Comparison of ENCODE assay signal across 20 cellular contexts in genomic region chr6:140355476-140355875, GRCh38.
DNase-seq lines count a peak whose midpoint lies in the region; ATAC-seq, FAIRE-seq and TF ChIP-seq lines count a peak whose summit lies in the region.
"Had no signal": no experiment of that assay in that cellular context is flagged by ENCODE, and none has a peak within 500 bp of the region (broad histone marks: within the 10 kb centered on the region; RNA-seq: fewer than 3 reads in every experiment).

No MANE protein-coding gene starts in this region.

- no peak overlapping the region for H2AFZ ChIP-seq in IMR-90 (replicated peaks; ENCODE audit: low read length, poor library complexity)
- H2AFZ ChIP-seq in astrocyte (ENCODE audit: low read depth, low read length): no peak overlapping the region

- H4K20me1 ChIP-seq in IMR-90 (ENCODE audit: insufficient read depth, low read length) (no peaks in the 10 kb centered on the region), astrocyte (ENCODE audit: insufficient read depth, low read length) (no peaks in the 10 kb centered on the region)

- no peaks in the 10 kb centered on the region for H3K27me3 Mint-ChIP-seq in astrocyte (ENCODE audit: low read depth, unreplicated experiment)
- H3K27me3 Mint-ChIP-seq in stimulated activated naive CD8-positive, alpha-beta T cell treated with anti-CD3 and anti-CD28 coated beads, Interleukin-15, amount 100 ng/mL, for 72 hours: no peaks in the 10 kb centered on the region

- WGBS in IMR-90 (ENCODE audit: extremely low coverage in 2 of 2, insufficient read length in 1 of 2), 2 experiments: no CpG with 5 or more reads among the region's 1 CpG
- WGBS in mesendoderm (ENCODE audit: extremely low coverage, insufficient coverage, low lambda C conversion rate): no CpG with 5 or more reads among the region's 1 CpG

- H3K14ac ChIP-seq in IMR-90 (replicated peaks; ENCODE audit: low read depth, low read length): no peak overlapping the region

- peak overlapping the region in 1 of 2 experiments; percentile 13; a peak in 1 of 4 replicates for H4K8ac ChIP-seq in IMR-90 (ENCODE audit: low read depth in 2 of 2, low read length in 2 of 2)
- no peak overlapping the region for H4K8ac ChIP-seq in mesendoderm (ENCODE audit: low read depth, low read length)

- H3K18ac ChIP-seq in IMR-90 (ENCODE audit: low read depth, low read length) (peak overlapping the region; percentile 47; the same call in 1 of the 2 replicates), mesendoderm (ENCODE audit: low read length) (no peak overlapping the region)

- no peak overlapping the region for H3K4me3 Mint-ChIP-seq in astrocyte (ENCODE audit: unreplicated experiment)
- no peak overlapping the region for H3K4me3 Mint-ChIP-seq in stimulated activated naive CD8-positive, alpha-beta T cell treated with anti-CD3 and anti-CD28 coated beads, Interleukin-15, amount 100 ng/mL, for 72 hours
- H3K4me3 Mint-ChIP-seq: CD4-positive, alpha-beta T cell had no signal

- H3K4me3 ChIP-seq in IMR-90 (ENCODE audit: insufficient read depth, low read depth, low read length) (no peak overlapping the region), astrocyte (ENCODE audit: insufficient read depth, low read depth, low read length) (no peak overlapping the region), fibroblast of villous mesenchyme (ENCODE audit: low read depth, low read length) (no peak overlapping the region), dorsolateral prefrontal cortex (no peak overlapping the region), mesendoderm (ENCODE audit: low read length) (no peak overlapping the region)
- H3K4me3 ChIP-seq: HAP-1 had no signal

- no peaks in the 10 kb centered on the region for H3K79me1 ChIP-seq in IMR-90 (ENCODE audit: low read depth in 1 of 2, low read length in 2 of 2)
- no peaks in the 10 kb centered on the region for H3K79me1 ChIP-seq in mesendoderm (ENCODE audit: low read length)

- in situ Hi-C loops in IMR-90 (cut with MboI; ENCODE audit: low sequenced_read_pairs): no loop called here

- H4K5ac ChIP-seq in IMR-90 (ENCODE audit: low read depth, low read length) (peak overlapping the region; percentile 48; the same call in 1 of the 2 replicates), mesendoderm (ENCODE audit: low read length) (no peak overlapping the region)

- DNase-seq in IMR-90 (peak; percentile 55), astrocyte (ENCODE audit: low read depth) (no peak), fibroblast of villous mesenchyme (ENCODE audit: low read depth) (peak; percentile 29), DMS 273 (lab: John Stamatoyannopoulos, UW; ENCODE audit: unreplicated experiment) (no peak), dorsolateral prefrontal cortex (no peak), mesendoderm (no peak)
- no peak for DNase-seq in stimulated activated naive CD8-positive, alpha-beta T cell treated with anti-CD3 and anti-CD28 coated beads, Interleukin-15, amount 100 ng/mL, for 72 hours
- DNase-seq: ACHN; AML-193; Caco-2; CD4-positive, alpha-beta T cell; DMS153; DMS79; GDM1; GOT3 had no signal

- H3K27me3 ChIP-seq in IMR-90 (ENCODE audit: control insufficient read depth, insufficient read depth, low read length) (no peaks in the 10 kb centered on the region), astrocyte (ENCODE audit: insufficient read depth, low read length) (no peaks in the 10 kb centered on the region), dorsolateral prefrontal cortex (no peaks in the 10 kb centered on the region), mesendoderm (ENCODE audit: insufficient read depth, low read length, poor library complexity) (no peaks in the 10 kb centered on the region)

- H3K56ac ChIP-seq in IMR-90 (ENCODE audit: extremely low read depth, insufficient read depth, low read length) (no peak overlapping the region), mesendoderm (ENCODE audit: low read length) (no peak overlapping the region)

- no peak for TF ChIP-seq POLR2A in IMR-90 (IDR thresholded peaks at IDR 0.05; ENCODE audit: low read depth, low read length)

- CTCF ChIA-PET in IMR-90 (lab: Yijun Ruan, JAX): no interaction called here

- H3K9me3 ChIP-seq in IMR-90 (ENCODE audit: control insufficient read depth, insufficient read depth, low read length): no peaks in the 10 kb centered on the region
- H3K9me3 ChIP-seq in astrocyte (ENCODE audit: insufficient read depth, low read depth, low read length): peaks cover 4% of the 10 kb centered on the region
- H3K9me3 ChIP-seq: Caco-2, HAP-1 had no signal

- H3K27ac ChIP-seq in IMR-90 (ENCODE audit: insufficient read depth, low read length): no peak overlapping the region
- no peak overlapping the region for H3K27ac ChIP-seq in astrocyte (ENCODE audit: low read depth, low read length)
- H3K27ac ChIP-seq in dorsolateral prefrontal cortex: no peak overlapping the region
- H3K27ac ChIP-seq in mesendoderm (ENCODE audit: low read depth, low read length): no peak overlapping the region
- H3K27ac ChIP-seq: C4-2B had no signal

- no peak overlapping the region for H2BK20ac ChIP-seq in IMR-90 (ENCODE audit: low read depth, low read length)

- H2BK120ac ChIP-seq in IMR-90 (ENCODE audit: low read depth, low read length) (no peak overlapping the region), mesendoderm (ENCODE audit: low read depth, low read length) (no peak overlapping the region)

- BruUV-seq in IMR-90 (replicated peaks; lab: Mats Ljungman, UMichigan): no TSS peak

- TF ChIP-seq RAD21 in IMR-90 (IDR thresholded peaks at IDR 0.05; ENCODE audit: low read length): no peak

- dilution Hi-C loops in IMR-90 (cut with HindIII; ENCODE audit: low sequenced_read_pairs, unreplicated experiment): no loop called here

- H3K36me3 Mint-ChIP-seq in astrocyte (ENCODE audit: low read depth, unreplicated experiment): no peaks in the 10 kb centered on the region

- H3K9ac ChIP-seq in IMR-90 (ENCODE audit: low read depth, low read length): no peak overlapping the region; the same call in 1 of the 2 replicates
- H3K9ac ChIP-seq in astrocyte (ENCODE audit: low read length): no peak overlapping the region
- no peak overlapping the region for H3K9ac ChIP-seq in mesendoderm (ENCODE audit: low read length)

- H2BK5ac ChIP-seq in IMR-90 (ENCODE audit: low read depth, low read length, poor library complexity, severe bottlenecking) (no peak overlapping the region), mesendoderm (ENCODE audit: low read length) (no peak overlapping the region)

- H3K4me2 ChIP-seq in IMR-90 (ENCODE audit: low read depth, low read length): peak overlapping the region; percentile 45; the same call in 1 of the 2 replicates
- no peak overlapping the region for H3K4me2 ChIP-seq in astrocyte (ENCODE audit: low read length)
- no peak overlapping the region for H3K4me2 ChIP-seq in mesendoderm (ENCODE audit: low read length)

- no peak for ATAC-seq in IMR-90 (ENCODE audit: low read depth)
- ATAC-seq in stimulated activated naive CD8-positive, alpha-beta T cell treated with anti-CD3 and anti-CD28 coated beads, Interleukin-15, amount 100 ng/mL, for 72 hours: no peak
- ATAC-seq: HepG2 had no signal

- no peaks in the 10 kb centered on the region for H3K9me3 Mint-ChIP-seq in astrocyte (ENCODE audit: unreplicated experiment)
- no peaks in the 10 kb centered on the region for H3K9me3 Mint-ChIP-seq in stimulated activated naive CD8-positive, alpha-beta T cell treated with anti-CD3 and anti-CD28 coated beads, Interleukin-15, amount 100 ng/mL, for 72 hours
- H3K9me3 Mint-ChIP-seq: CD4-positive, alpha-beta T cell had no signal

- H3K4me1 ChIP-seq in IMR-90 (ENCODE audit: control insufficient read depth, insufficient read depth, low read length) (peaks cover under 1% of the 10 kb centered on the region; the same call in 1 of the 2 replicates), astrocyte (ENCODE audit: insufficient read depth, low read length) (no peaks in the 10 kb centered on the region), mesendoderm (ENCODE audit: control insufficient read depth, low read depth, low read length) (no peaks in the 10 kb centered on the region)
- H3K4me1 ChIP-seq: Caco-2 had no signal

- POLR2A ChIA-PET in IMR-90 (lab: Charles Lee; ENCODE audit: unreplicated experiment): no interaction called here

- H3K23ac ChIP-seq in IMR-90 (ENCODE audit: low read depth, low read length) (no peak overlapping the region), mesendoderm (ENCODE audit: low read length) (no peak overlapping the region)

- H3K36me3 ChIP-seq in IMR-90 (ENCODE audit: control insufficient read depth, insufficient read depth, low read length) (no peaks in the 10 kb centered on the region), astrocyte (ENCODE audit: insufficient read depth, low read length) (no peaks in the 10 kb centered on the region), mesendoderm (ENCODE audit: control insufficient read depth, insufficient read depth, low read length) (no peaks in the 10 kb centered on the region)
- H3K36me3 ChIP-seq: HAP-1 had no signal

- H3K9me1 ChIP-seq in IMR-90 (ENCODE audit: insufficient read depth, low read length): no peaks in the 10 kb centered on the region

- no peaks in the 10 kb centered on the region for H3K79me2 ChIP-seq in astrocyte (ENCODE audit: insufficient read depth, low read length)
- no peaks in the 10 kb centered on the region for H3K79me2 ChIP-seq in mesendoderm (ENCODE audit: control insufficient read depth, insufficient read depth, low read length)

- no peak overlapping the region for H2AK9ac ChIP-seq in IMR-90 (replicated peaks; ENCODE audit: low read depth, low read length, poor library complexity)

- H3K4me1 Mint-ChIP-seq in astrocyte (ENCODE audit: low read depth, unreplicated experiment): peaks cover 1% of the 10 kb centered on the region
- no peaks in the 10 kb centered on the region for H3K4me1 Mint-ChIP-seq in stimulated activated naive CD8-positive, alpha-beta T cell treated with anti-CD3 and anti-CD28 coated beads, Interleukin-15, amount 100 ng/mL, for 72 hours

- FAIRE-seq in astrocyte (lab: Jason Lieb, UNC): peak; percentile 58
- FAIRE-seq: A204.1, D721Med, HepG2 had no signal

- H3K27ac Mint-ChIP-seq in astrocyte (ENCODE audit: unreplicated experiment): no peak overlapping the region
- no peak overlapping the region for H3K27ac Mint-ChIP-seq in stimulated activated naive CD8-positive, alpha-beta T cell treated with anti-CD3 and anti-CD28 coated beads, Interleukin-15, amount 100 ng/mL, for 72 hours
- H3K27ac Mint-ChIP-seq: CD4-positive, alpha-beta T cell had no signal

- TF ChIP-seq CTCF in IMR-90 (conservative IDR thresholded peaks at IDR 0.05; ENCODE audit: low read depth, low read length) (no peak), astrocyte (IDR thresholded peaks at IDR 0.05; ENCODE audit: insufficient read depth, low read depth, low read length) (no peak), fibroblast of villous mesenchyme (IDR thresholded peaks at IDR 0.05; ENCODE audit: insufficient read depth, low read depth, low read length) (no peak), dorsolateral prefrontal cortex (IDR thresholded peaks at IDR 0.05 in 54 of 56, conservative IDR thresholded peaks at IDR 0.05 in 2 of 56; ENCODE audit: low read depth in 1 of 56, partially characterized antibody in 56 of 56) (no peak)

- intact Hi-C loops in IMR-90 (cut with micrococcal nuclease) (no loop called here), dorsolateral prefrontal cortex (cut with DNase I) (no loop called here)

- H2BK15ac ChIP-seq in IMR-90 (ENCODE audit: low read depth, low read length) (peak overlapping the region; percentile 29; the same call in 1 of the 3 replicates), mesendoderm (replicated peaks; ENCODE audit: low read depth) (no peak overlapping the region)

- H3K4ac ChIP-seq in IMR-90 (ENCODE audit: low read depth, low read length): no peak overlapping the region
- H3K4ac ChIP-seq in mesendoderm (ENCODE audit: low read depth, low read length): no peak overlapping the region

- no peak overlapping the region for H4K91ac ChIP-seq in IMR-90 (ENCODE audit: insufficient read depth, low read depth, low read length)

- H2AK5ac ChIP-seq in IMR-90 (ENCODE audit: low read depth, low read length): no peak overlapping the region
- H2AK5ac ChIP-seq in mesendoderm (ENCODE audit: low read length): no peak overlapping the region

Comparison
In these comparisons a context has a peak if more than half of its experiments do, and no peak if none do; other contexts are left out.
1. DNase-seq: peak in IMR-90 (single experiment) and fibroblast of villous mesenchyme (single experiment); none in astrocyte (single experiment), DMS 273 (single experiment), dorsolateral prefrontal cortex (0 of 10), mesendoderm (single experiment) and stimulated activated naive CD8-positive, alpha-beta T cell treated with anti-CD3 and anti-CD28 coated beads, Interleukin-15, amount 100 ng/mL, for 72 hours (0 of 2).